In the genomic region with DNA sequence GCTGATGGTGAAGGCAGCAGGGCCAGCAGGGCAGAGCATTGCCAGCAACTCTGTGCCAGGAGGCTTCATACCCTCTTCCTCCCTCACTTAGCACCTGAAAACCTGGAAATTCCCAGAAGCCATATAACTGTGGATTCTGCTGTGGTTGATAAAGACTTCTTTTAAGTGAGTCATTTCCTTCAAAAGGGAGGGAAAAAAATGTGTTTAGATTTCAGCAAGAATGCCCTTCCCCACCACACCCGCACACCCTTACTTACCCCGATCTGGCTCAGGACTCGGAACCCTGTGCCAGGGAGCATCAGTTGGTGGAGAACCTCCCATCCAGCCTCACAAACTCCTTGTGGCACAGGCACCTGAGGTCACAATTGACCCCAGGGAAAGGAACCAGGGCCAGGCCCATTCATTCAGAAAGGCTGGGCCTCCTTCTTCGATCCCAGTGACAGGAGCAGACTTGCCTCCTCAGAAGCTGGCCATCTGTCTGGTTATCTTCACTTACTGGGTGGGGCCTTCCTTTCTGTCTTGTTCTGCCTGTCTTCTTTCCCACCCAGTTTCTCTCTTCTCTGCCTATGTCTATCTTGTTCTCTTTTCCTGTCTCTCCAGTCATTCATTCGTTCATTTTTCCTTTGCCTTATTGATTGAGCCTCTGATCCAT, we compare ENCODE assay signal across 13 cellular contexts.
DNase-seq lines count a peak whose midpoint lies in the region; ATAC-seq and TF ChIP-seq lines count a peak whose summit lies in the region.
"Had no signal": no experiment of that assay in that cellular context is flagged by ENCODE, and none has a peak within 500 bp of the region (broad histone marks: within the 10 kb centered on the region; RNA-seq: fewer than 3 reads in every experiment).

No MANE protein-coding gene starts in this region.

- H3K4me1 ChIP-seq in testis: peaks cover 14% of the 10 kb centered on the region
- H3K4me1 ChIP-seq: HAP-1 had no signal

- H3K4me1 Mint-ChIP-seq in activated T-cell treated with anti-CD3 and anti-CD28 coated beads, Interleukin-2, amount 50 U/mL, for 24 hours (ENCODE audit: low read depth): no peaks in the 10 kb centered on the region

- H3K9me3 Mint-ChIP-seq in activated T-cell treated with anti-CD3 and anti-CD28 coated beads, Interleukin-2, amount 50 U/mL, for 24 hours: no peaks in the 10 kb centered on the region
- H3K9me3 Mint-ChIP-seq: stimulated activated naive CD8-positive, alpha-beta T cell treated with anti-CD3 and anti-CD28 coated beads, Interleukin-15, Interleukin-2, amounts not matched to agents 100 ng/mL and 50 ng/mL, for 24 hours had no signal

- no peaks in the 10 kb centered on the region for H3K36me3 Mint-ChIP-seq in activated T-cell treated with anti-CD3 and anti-CD28 coated beads, Interleukin-2, amount 50 U/mL, for 24 hours (ENCODE audit: low read depth)

- no peak overlapping the region for H3K27ac Mint-ChIP-seq in activated T-cell treated with anti-CD3 and anti-CD28 coated beads, Interleukin-2, amount 50 U/mL, for 24 hours
- H3K27ac Mint-ChIP-seq: stimulated activated naive CD8-positive, alpha-beta T cell treated with anti-CD3 and anti-CD28 coated beads, Interleukin-15, Interleukin-2, amounts not matched to agents 100 ng/mL and 50 ng/mL, for 24 hours had no signal

- no peaks in the 10 kb centered on the region for H3K27me3 Mint-ChIP-seq in activated T-cell treated with anti-CD3 and anti-CD28 coated beads, Interleukin-2, amount 50 U/mL, for 24 hours
- H3K27me3 Mint-ChIP-seq: stimulated activated naive CD8-positive, alpha-beta T cell treated with anti-CD3 and anti-CD28 coated beads, Interleukin-15, Interleukin-2, amounts not matched to agents 100 ng/mL and 50 ng/mL, for 24 hours had no signal

- 90 to 95% methylated on average over 5 of the region's 5 CpGs for WGBS in testis, 2 donors

- H3K4me3 Mint-ChIP-seq in activated T-cell treated with anti-CD3 and anti-CD28 coated beads, Interleukin-2, amount 50 U/mL, for 24 hours: no peak overlapping the region
- H3K4me3 Mint-ChIP-seq: stimulated activated naive CD8-positive, alpha-beta T cell treated with anti-CD3 and anti-CD28 coated beads, Interleukin-15, Interleukin-2, amounts not matched to agents 100 ng/mL and 50 ng/mL, for 24 hours had no signal

- no peaks in the 10 kb centered on the region for H3K9me3 ChIP-seq in testis
- H3K9me3 ChIP-seq: HAP-1 had no signal

- H3K4me3 ChIP-seq in testis: no peak overlapping the region
- H3K4me3 ChIP-seq: cardiac muscle cell, HAP-1 had no signal

- no peak overlapping the region for H3K27ac ChIP-seq in testis
- H3K27ac ChIP-seq: cardiac muscle cell had no signal

- H3K36me3 ChIP-seq in testis (ENCODE audit: low read depth, missing control alignments): no peaks in the 10 kb centered on the region
- H3K36me3 ChIP-seq: cardiac muscle cell, HAP-1 had no signal

- H3K27me3 ChIP-seq in testis: no peaks in the 10 kb centered on the region
- H3K27me3 ChIP-seq: cardiac muscle cell had no signal

- DNase-seq in EH (ENCODE audit: low read depth) (peak; percentile 73), NCI-H226 (peak; percentile 97), dermis blood vessel endothelial cell (peak; percentile 58), omental fat pad (ENCODE audit: low spot score) (no peak), testis (no peak), NCI-H526 treated with DMSO at 0.1 percent for 48 hours (lab: John Stamatoyannopoulos, UW) (no peak)
- no peak for DNase-seq in activated T-cell treated with anti-CD3 and anti-CD28 coated beads, Interleukin-2, amount 50 U/mL, for 48 hours
- DNase-seq in activated T-cell treated with anti-CD3 and anti-CD28 coated beads, Interleukin-2, amount 50 U/mL, for 24 hours: no peak
- DNase-seq: glutamatergic neuron; stimulated activated CD4-positive, alpha-beta T cell treated with anti-CD3 and anti-CD28 coated beads, Interleukin-15, amount 100 ng/mL, for 24 hours had no signal

- no peak for TF ChIP-seq CTCF in omental fat pad (IDR thresholded peaks at IDR 0.05)
- no peak for TF ChIP-seq CTCF in testis (IDR thresholded peaks at IDR 0.05)

- intact Hi-C loops in testis (cut with DNase I; ENCODE audit: low total_unique reads): no loop called here

- ATAC-seq in omental fat pad (ENCODE audit: low FRiP score): peak; percentile 92

- no peak for TF ChIP-seq POLR2A in testis (IDR thresholded peaks at IDR 0.05)

Comparison
In these comparisons a context has a peak if more than half of its experiments do, and no peak if none do; other contexts are left out.
1. DNase-seq: peak in EH (single experiment), NCI-H226 (single experiment) and dermis blood vessel endothelial cell (single experiment); none in omental fat pad (single experiment), activated T-cell treated with anti-CD3 and anti-CD28 coated beads, Interleukin-2, amount 50 U/mL, for 48 hours (0 of 2), activated T-cell treated with anti-CD3 and anti-CD28 coated beads, Interleukin-2, amount 50 U/mL, for 24 hours (single experiment), testis (single experiment) and NCI-H526 treated with DMSO at 0.1 percent for 48 hours (single experiment).